Comparison of ENCODE assay signal across 11 cellular contexts in genomic region chr3:11640009-11640673, GRCh38. TPM values are rescaled to one million over a fixed set of nuclear protein-coding genes. Genes with fewer than 3 reads are reported as not detected.
A peak's percentile ranks its signal among the peaks of the same experiment; 100 is the strongest.
DNase-seq lines count a peak whose midpoint lies in the region; ATAC-seq and TF ChIP-seq lines count a peak whose summit lies in the region.
"Had no signal": no experiment of that assay in that cellular context is flagged by ENCODE, and none has a peak within 500 bp of the region (broad histone marks: within the 10 kb centered on the region; RNA-seq: fewer than 3 reads in every experiment).

No MANE protein-coding gene starts in this region.

- intact Hi-C loops in naive thymus-derived CD4-positive, alpha-beta T cell (cut with micrococcal nuclease): loop anchor here (5.0 kb wide), 4 partner anchors 73 to 1022 kb away; partner anchors contain the start of genes TSEN2 (in 2 of the 2) and RAF1 (in 1 of the 2)
- intact Hi-C loops in aorta (cut with DNase I): loop anchor here (5.0 kb wide), 6 partner anchors 38 to 258 kb away; no protein-coding TSS in a partner anchor

- no peaks in the 10 kb centered on the region for H3K9me3 ChIP-seq in naive thymus-derived CD4-positive, alpha-beta T cell (ENCODE audit: control insufficient read depth in 2 of 3, low read length in 3 of 3)
- no peaks in the 10 kb centered on the region for H3K9me3 ChIP-seq in aorta (ENCODE audit: control insufficient read depth, low read length)

- no peak for ATAC-seq in stimulated activated naive CD8-positive, alpha-beta T cell treated with anti-CD3 and anti-CD28 coated beads, Interleukin-15, Interleukin-2, amounts not matched to agents 100 U/mL and 50 U/mL, for 24 hours
- ATAC-seq in naive thymus-derived CD4-positive, alpha-beta T cell: no peak
- ATAC-seq in aorta (ENCODE audit: low FRiP score) (no peak), HG03571 (IDR thresholded peaks at IDR 0.05; ENCODE audit: unreplicated experiment) (no peak)

- H3K27me3 ChIP-seq in naive thymus-derived CD4-positive, alpha-beta T cell (ENCODE audit: control insufficient read depth in 2 of 2, insufficient read depth in 2 of 2, low read length in 2 of 2): no peaks in the 10 kb centered on the region
- H3K27me3 ChIP-seq in aorta (ENCODE audit: control insufficient read depth in 1 of 2, insufficient read depth in 2 of 2, low read length in 1 of 2): no peaks in the 10 kb centered on the region

- in situ Hi-C loops in astrocyte of the cerebellum (cut with HindIII; ENCODE audit: low sequenced_read_pairs): no loop called here

- peaks cover 73% of the 10 kb centered on the region for H3K4me1 Mint-ChIP-seq in stimulated activated naive CD8-positive, alpha-beta T cell treated with anti-CD3 and anti-CD28 coated beads, Interleukin-15, Interleukin-2, amounts not matched to agents 100 ng/mL and 50 ng/mL, for 24 hours (ENCODE audit: low read depth)
- H3K4me1 Mint-ChIP-seq in naive thymus-derived CD4-positive, alpha-beta T cell: peaks cover 45 to 78% (median 72%) of the 10 kb centered on the region in 7 donors

- CTCF ChIA-PET in naive thymus-derived CD4-positive, alpha-beta T cell (lab: Charles Lee): interaction anchor here (0.6 to 1.2 kb wide), 4 partner anchors 11 to 1676 kb away, joined by 3 to 4 read pairs (median 3); no protein-coding TSS in a partner anchor

- H3K36me3 ChIP-seq in naive thymus-derived CD4-positive, alpha-beta T cell (ENCODE audit: control insufficient read depth in 2 of 3, insufficient read depth in 3 of 3, low read length in 3 of 3): no peaks in the 10 kb centered on the region
- no peaks in the 10 kb centered on the region for H3K36me3 ChIP-seq in aorta (ENCODE audit: control insufficient read depth in 1 of 2, insufficient read depth in 2 of 2, low read length in 1 of 2)

- H3K36me3 Mint-ChIP-seq in stimulated activated naive CD8-positive, alpha-beta T cell treated with anti-CD3 and anti-CD28 coated beads, Interleukin-15, Interleukin-2, amounts not matched to agents 100 ng/mL and 50 ng/mL, for 24 hours (ENCODE audit: low read depth): peaks cover 21% of the 10 kb centered on the region
- peaks cover 0 to 25% (median 5%) of the 10 kb centered on the region in 5 donors for H3K36me3 Mint-ChIP-seq in naive thymus-derived CD4-positive, alpha-beta T cell

- peak overlapping the region; percentile 92 for H3K4me3 ChIP-seq in astrocyte of the cerebellum (ENCODE audit: low read depth, low read length)
- H3K4me3 ChIP-seq in naive thymus-derived CD4-positive, alpha-beta T cell (ENCODE audit: low read length): no peak overlapping the region
- H3K4me3 ChIP-seq in aorta (ENCODE audit: low read length in 2 of 2): no peak overlapping the region

- H3K27ac ChIP-seq in naive thymus-derived CD4-positive, alpha-beta T cell (ENCODE audit: low read depth, low read length): peak overlapping the region; percentile 37
- peak overlapping the region; percentile 45 to 50 for H3K27ac ChIP-seq in aorta (ENCODE audit: low read depth in 1 of 2, low read length in 2 of 2)

- DNase-seq in stimulated activated naive CD8-positive, alpha-beta T cell treated with anti-CD3 and anti-CD28 coated beads, Interleukin-15, Interleukin-2, amounts not matched to agents 100 U/mL and 50 U/mL, for 24 hours: no peak
- no peak for DNase-seq in astrocyte of the cerebellum (ENCODE audit: low read depth)
- DNase-seq in naive thymus-derived CD4-positive, alpha-beta T cell: no peak
- no peak for DNase-seq in aorta
- DNase-seq in NCI-H2029 treated with DMSO at 0.1 percent for 48 hours (lab: John Stamatoyannopoulos, UW): no peak
- no peak for DNase-seq in NCI-H1436 treated with DMSO at 0.1 percent for 48 hours (lab: John Stamatoyannopoulos, UW)
- DNase-seq: kidney; NCI-H446 treated with DMSO at 0.1 percent for 48 hours; stimulated activated CD8-positive, alpha-beta memory T cell treated with anti-CD3 and anti-CD28 coated beads, Interleukin-4, amount 100 ng/mL, for 48 hours had no signal

- H3K9me3 Mint-ChIP-seq in stimulated activated naive CD8-positive, alpha-beta T cell treated with anti-CD3 and anti-CD28 coated beads, Interleukin-15, Interleukin-2, amounts not matched to agents 100 ng/mL and 50 ng/mL, for 24 hours: no peaks in the 10 kb centered on the region
- no peaks in the 10 kb centered on the region for H3K9me3 Mint-ChIP-seq in naive thymus-derived CD4-positive, alpha-beta T cell

- no peaks in the 10 kb centered on the region for H3K27me3 Mint-ChIP-seq in stimulated activated naive CD8-positive, alpha-beta T cell treated with anti-CD3 and anti-CD28 coated beads, Interleukin-15, Interleukin-2, amounts not matched to agents 100 ng/mL and 50 ng/mL, for 24 hours
- H3K27me3 Mint-ChIP-seq in naive thymus-derived CD4-positive, alpha-beta T cell: peaks cover 0 to 1% (median 0%) of the 10 kb centered on the region in 5 donors

- peak overlapping the region; percentile 99 for H3K4me3 Mint-ChIP-seq in stimulated activated naive CD8-positive, alpha-beta T cell treated with anti-CD3 and anti-CD28 coated beads, Interleukin-15, Interleukin-2, amounts not matched to agents 100 ng/mL and 50 ng/mL, for 24 hours
- H3K4me3 Mint-ChIP-seq in naive thymus-derived CD4-positive, alpha-beta T cell: peak overlapping the region; percentile 65 to 100 (median 92)

- peak overlapping the region; percentile 40 for H3K27ac Mint-ChIP-seq in stimulated activated naive CD8-positive, alpha-beta T cell treated with anti-CD3 and anti-CD28 coated beads, Interleukin-15, Interleukin-2, amounts not matched to agents 100 ng/mL and 50 ng/mL, for 24 hours
- H3K27ac Mint-ChIP-seq in naive thymus-derived CD4-positive, alpha-beta T cell: peak overlapping the region; percentile 60 to 100 (median 88)

- no peak for TF ChIP-seq CTCF in astrocyte of the cerebellum (IDR thresholded peaks at IDR 0.05; ENCODE audit: low read depth, low read length, missing control alignments)

- peaks cover 12 to 50% of the 10 kb centered on the region in 2 donors for H3K4me1 ChIP-seq in naive thymus-derived CD4-positive, alpha-beta T cell (ENCODE audit: control insufficient read depth in 2 of 2, insufficient read depth in 2 of 2, low read length in 2 of 2)
- peaks cover 6 to 7% of the 10 kb centered on the region in 2 donors for H3K4me1 ChIP-seq in aorta (ENCODE audit: control insufficient read depth in 1 of 2, insufficient read depth in 2 of 2, low read length in 2 of 2)

- WGBS in aorta, 2 donors: 88 to 90% methylated on average over 9 of the region's 9 CpGs

- POLR2A ChIA-PET in naive thymus-derived CD4-positive, alpha-beta T cell (lab: Charles Lee): interaction anchor here (0.7 to 8.4 kb wide), 3 partner anchors 15 to 359 kb away, joined by 3 to 53 read pairs (median 4); no protein-coding TSS in a partner anchor

RNA-seq across cellular contexts. Expression of gene VGLL4, which starts 3.6 kb away (rescaled TPM):
- 10 to 100 TPM; 22.9 to 44.8 (median 36.2) TPM for total RNA-seq in naive thymus-derived CD4-positive, alpha-beta T cell
- polyA plus RNA-seq in naive thymus-derived CD4-positive, alpha-beta T cell: 10 to 100 TPM; 18.6 to 23.8 TPM
- total RNA-seq in aorta: 100 to 1,000 TPM in 1 of 2 donors, 10 to 100 TPM in 1; 93.5 to 104 TPM
- 10 to 100 TPM; 44.7 to 47.8 TPM for polyA plus RNA-seq in aorta
